Comparison of ENCODE assay signal across 24 cellular contexts in the genomic region with DNA sequence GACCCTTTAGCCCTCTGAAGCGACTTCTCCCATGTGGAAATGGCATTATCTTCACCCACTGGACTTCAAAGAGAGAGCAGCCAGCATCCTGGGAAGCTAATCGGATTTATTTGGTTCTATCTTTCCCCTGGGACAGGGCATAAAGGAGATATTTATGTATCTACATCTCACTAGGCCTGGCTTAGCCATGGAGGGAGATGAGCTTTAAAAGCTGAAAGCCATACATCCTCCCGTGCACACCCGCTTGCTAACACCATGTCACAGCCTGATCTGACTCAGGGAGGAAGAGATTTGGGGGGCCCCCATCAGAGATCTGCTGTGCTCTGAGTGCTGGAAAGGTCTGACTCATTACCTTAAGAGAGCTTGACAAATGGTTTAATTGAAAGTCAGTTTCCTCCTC.
"Had no signal": no experiment of that assay in that cellular context is flagged by ENCODE, and none has a peak within 500 bp of the region (broad histone marks: within the 10 kb centered on the region; RNA-seq: fewer than 3 reads in every experiment).

No MANE protein-coding gene starts in this region.

- H3K27me3 ChIP-seq: body of pancreas, esophagus squamous epithelium, left lung, tibial artery had no signal

- H3K27me3 Mint-ChIP-seq: activated naive CD8-positive, alpha-beta T cell; memory B cell; naive thymus-derived CD4-positive, alpha-beta T cell; T-cell had no signal

- H3K36me3 Mint-ChIP-seq: activated naive CD8-positive, alpha-beta T cell; memory B cell; naive thymus-derived CD4-positive, alpha-beta T cell; T-cell had no signal

- H3K9ac ChIP-seq: parathyroid adenoma had no signal

- H2AFZ ChIP-seq: parathyroid adenoma had no signal

- ATAC-seq: body of pancreas; left lung; mucosa of descending colon; naive thymus-derived CD4-positive, alpha-beta T cell; T-cell had no signal

- H3K4me3 ChIP-seq: body of pancreas, coronary artery, esophagus squamous epithelium, left lung, mucosa of descending colon, tibial artery had no signal

- H3K79me2 ChIP-seq: parathyroid adenoma had no signal

- H3K4me3 Mint-ChIP-seq: memory B cell, T-cell had no signal

- H3K9me3 Mint-ChIP-seq: memory B cell, T-cell had no signal

- DNase-seq: activated CD4-positive, alpha-beta T cell treated with anti-CD3 and anti-CD28 coated beads, Interleukin-2, amount 50 U/mL, for 4 hours; activated CD4-positive, CD25-positive, alpha-beta regulatory T cell treated with anti-CD3 and anti-CD28 coated beads, Interleukin-2, amount 50 U/mL, for 72 hours; activated CD8-positive, alpha-beta memory T cell treated with anti-CD3 and anti-CD28 coated beads, Interleukin-2, amount 50 U/mL, for 4 hours; activated effector memory CD4-positive, alpha-beta T cell treated with anti-CD3 and anti-CD28 coated beads, Interleukin-2, amount 50 U/mL, for 16 hours; activated T-cell treated with anti-CD3 and anti-CD28 coated beads, Interleukin-2, amount 50 U/mL, for 48 hours; amniotic stem cell; body of pancreas; central memory CD4-positive, alpha-beta T cell; effector CD4-positive, alpha-beta T cell; esophagus squamous epithelium; hippocampal formation; kidney; left lung; mucosa of descending colon; naive thymus-derived CD4-positive, alpha-beta T cell; stimulated activated CD4-positive, alpha-beta T cell treated with anti-CD3 and anti-CD28 coated beads, Interleukin-1b, Interleukin-23, amount 100 ng/mL, for 48 hours; T-cell; T-helper 9 cell; tibial artery had no signal

- H3K9me3 ChIP-seq: body of pancreas, esophagus squamous epithelium, left lung, mucosa of descending colon, tibial artery had no signal

- FAIRE-seq: endothelial cell of umbilical vein, kidney had no signal

- H3K27ac ChIP-seq: body of pancreas, coronary artery, esophagus squamous epithelium, left lung, parathyroid adenoma had no signal

- H3K4me1 ChIP-seq: parathyroid adenoma had no signal
